ENCODE assay signal across 9 cellular contexts in genomic region chr1:25501235-25502058, GRCh38. TPM values are rescaled to one million over a fixed set of nuclear protein-coding genes. Genes with fewer than 3 reads are reported as not detected.
DNase-seq lines count a peak whose midpoint lies in the region; ATAC-seq and TF ChIP-seq lines count a peak whose summit lies in the region.
"Had no signal": no experiment of that assay in that cellular context is flagged by ENCODE, and none has a peak within 500 bp of the region (broad histone marks: within the 10 kb centered on the region; RNA-seq: fewer than 3 reads in every experiment).

No MANE protein-coding gene starts in this region.

- no peak for TF ChIP-seq EP300 in neural cell (conservative IDR thresholded peaks at IDR 0.05; ENCODE audit: poor library complexity, severe bottlenecking)

- H3K27ac ChIP-seq in colonic mucosa, result peak overlapping the region; percentile 73
- no peak overlapping the region for H3K27ac ChIP-seq in neural cell (ENCODE audit: low read length)

- H3K4me3 ChIP-seq in colonic mucosa (no peak overlapping the region), neural cell (ENCODE audit: low read length) (no peak overlapping the region)

- H4K20me1 ChIP-seq in neural cell (ENCODE audit: insufficient read depth), result no peaks in the 10 kb centered on the region

- no peak overlapping the region for H2AFZ ChIP-seq in neural cell (ENCODE audit: low read depth, low read length)

- no peak for TF ChIP-seq CTCF in colonic mucosa (IDR thresholded peaks at IDR 0.05)
- peak; percentile 21 for TF ChIP-seq CTCF in neural cell (IDR thresholded peaks at IDR 0.05; ENCODE audit: poor library complexity, severe bottlenecking)

- intact Hi-C loops in colonic mucosa (cut with DNase I), result no loop called here
- intact Hi-C loops in posterior vena cava (cut with DNase I), result no loop called here
- intact Hi-C loops in head of caudate nucleus (cut with DNase I), result loop anchor here (10.0 kb wide), 1 partner anchor 293 kb away; no protein-coding TSS in a partner anchor

- no peak for TF ChIP-seq RAD21 in neural cell (conservative IDR thresholded peaks at IDR 0.05)

- H3K9ac ChIP-seq in colonic mucosa (ENCODE audit: low read depth in 2 of 2, low read length in 2 of 2) (peak overlapping the region in 1 of 2 donors; percentile 44), neural cell (ENCODE audit: low read length) (no peak overlapping the region)

- H3K27me3 ChIP-seq in colonic mucosa (no peaks in the 10 kb centered on the region), neural cell (ENCODE audit: insufficient read depth, low read depth, low read length) (no peaks in the 10 kb centered on the region)

- no peaks in the 10 kb centered on the region for H3K79me2 ChIP-seq in neural cell (replicated peaks; ENCODE audit: insufficient read depth, low read length)

- peaks cover 7% of the 10 kb centered on the region for H3K4me1 ChIP-seq in colonic mucosa

- H3K9me3 ChIP-seq in colonic mucosa (no peaks in the 10 kb centered on the region), neural cell (ENCODE audit: low read length) (no peaks in the 10 kb centered on the region)

- H3K36me3 ChIP-seq in colonic mucosa, result no peaks in the 10 kb centered on the region
- peaks cover 10% of the 10 kb centered on the region for H3K36me3 ChIP-seq in neural cell (ENCODE audit: insufficient read depth, low read length)

- ATAC-seq in HG03521 (IDR thresholded peaks at IDR 0.05; ENCODE audit: unreplicated experiment), result no peak

- H3K4me2 ChIP-seq in neural cell (ENCODE audit: low read length), result no peak overlapping the region

- DNase-seq in NCI-H748 (lab: John Stamatoyannopoulos, UW; ENCODE audit: unreplicated experiment) (peak; percentile 9), NCI-H748 treated with DMSO at 0.1 percent for 48 hours (lab: John Stamatoyannopoulos, UW) (no peak), HuH-7 (ENCODE audit: low spot score) (peak; percentile 57), colonic mucosa (peak; percentile 50), posterior vena cava (ENCODE audit: low spot score) (no peak), head of caudate nucleus (no peak)
- DNase-seq: naive B cell had no signal

- no peaks in the 10 kb centered on the region for H3K9me2 ChIP-seq in neural cell (ENCODE audit: insufficient read depth, low read length)

- no peaks in the 10 kb centered on the region for H3F3A ChIP-seq in neural cell (ENCODE audit: insufficient read depth, low read length, poor library complexity, severe bottlenecking)

TF ChIP-seq in neural cell, 6 proteins besides CTCF, POLR2A, EP300 and RAD21:
- no peak for TF ChIP-seq MXI1 (conservative IDR thresholded peaks at IDR 0.05; ENCODE audit: poor library complexity, severe bottlenecking)
- TF ChIP-seq REST (IDR thresholded peaks at IDR 0.05; ENCODE audit: borderline replicate concordance), result no peak
- TF ChIP-seq POLR2AphosphoS5 (IDR thresholded peaks at IDR 0.05), result no peak

RNA-seq across cellular contexts. Expression of gene LDLRAP1, which starts 42.0 kb away (rescaled TPM):
- total RNA-seq in colonic mucosa, result 10 to 100 TPM; 35.7 to 40.1 TPM
- 0.22 and 0.54 TPM in 2 replicates for polyA plus RNA-seq in neural cell
- polyA minus RNA-seq in neural cell, result not detected in 2 replicates
- total RNA-seq in posterior vena cava, result 10 to 100 TPM; 11.3 to 13.7 TPM

Comparison
In these comparisons a context has a peak if more than half of its experiments do, and no peak if none do; other contexts are left out.
1. DNase-seq: peak in NCI-H748 (single experiment), HuH-7 (single experiment) and colonic mucosa (single experiment); none in NCI-H748 treated with DMSO at 0.1 percent for 48 hours (single experiment), posterior vena cava (single experiment) and head of caudate nucleus (0 of 42).